ENCODE assay signal across 8 cellular contexts in genomic region chr19:19064811-19065745, GRCh38. TPM values are rescaled to one million over a fixed set of nuclear protein-coding genes. Genes with fewer than 3 reads are reported as not detected.
DNase-seq lines count a peak whose midpoint lies in the region; ATAC-seq and TF ChIP-seq lines count a peak whose summit lies in the region.

No MANE protein-coding gene starts in this region.

- H3K9me3 ChIP-seq in RWPE2 (ENCODE audit: severe bottlenecking) (no peaks in the 10 kb centered on the region), mesenchymal stem cell (ENCODE audit: control insufficient read depth, low read length) (no peaks in the 10 kb centered on the region)

- H2AFZ ChIP-seq in mesenchymal stem cell (ENCODE audit: low read depth, low read length): peak overlapping the region; percentile 42

- H2BK12ac ChIP-seq in mesenchymal stem cell (ENCODE audit: low read length in 2 of 2): no peak overlapping the region

- no peak overlapping the region for H2AK5ac ChIP-seq in mesenchymal stem cell (ENCODE audit: low read length, severe bottlenecking)

- H3K79me1 ChIP-seq in mesenchymal stem cell (replicated peaks; ENCODE audit: low read length, poor library complexity, severe bottlenecking): peaks cover 6% of the 10 kb centered on the region

- DNase-seq in DMS53 (lab: John Stamatoyannopoulos, UW): peak; percentile 34
- DNase-seq in DMS53 treated with DMSO at 0.1 percent for 48 hours (lab: John Stamatoyannopoulos, UW; ENCODE audit: unreplicated experiment): no peak
- DNase-seq in RWPE2 (ENCODE audit: low spot score): no peak
- DNase-seq in central memory CD4-positive, alpha-beta T cell: peak; percentile 21
- peak; percentile 18 for DNase-seq in mesenchymal stem cell
- peak; percentile 10 for DNase-seq in superior temporal gyrus (ENCODE audit: extremely low spot score)
- no peak for DNase-seq in NCI-H774 (lab: John Stamatoyannopoulos, UW)

- H3K18ac ChIP-seq in mesenchymal stem cell (ENCODE audit: low read depth in 1 of 2, low read length in 2 of 2): no peak overlapping the region

- ATAC-seq in RWPE2 (ENCODE audit: low read depth) (no peak), GM18873 (IDR thresholded peaks at IDR 0.05; ENCODE audit: low FRiP score, unreplicated experiment) (no peak)

- no peak overlapping the region for H3K4ac ChIP-seq in mesenchymal stem cell (ENCODE audit: low read depth in 1 of 2, low read length in 2 of 2)

- H3K36me3 ChIP-seq in RWPE2 (ENCODE audit: low read depth) (no peaks in the 10 kb centered on the region), mesenchymal stem cell (ENCODE audit: control insufficient read depth in 1 of 2, insufficient read depth in 2 of 2, low read depth in 1 of 2, low read length in 2 of 2) (peaks cover 0 to 14% of the 10 kb centered on the region in 2 experiments)

- 22% methylated on average over 25 of the region's 25 CpGs for WGBS in mesenchymal stem cell

- H3K27me3 ChIP-seq in RWPE2 (ENCODE audit: insufficient read depth, poor library complexity, severe bottlenecking) (no peaks in the 10 kb centered on the region), mesenchymal stem cell (ENCODE audit: control insufficient read depth in 1 of 2, insufficient read depth in 1 of 2, low read length in 2 of 2) (no peaks in the 10 kb centered on the region)

- H2BK15ac ChIP-seq in mesenchymal stem cell (ENCODE audit: low read depth, poor library complexity, severe bottlenecking): no peak overlapping the region

- no peak overlapping the region for H2BK5ac ChIP-seq in mesenchymal stem cell (ENCODE audit: low read depth, low read length, poor library complexity, severe bottlenecking)

- H4K91ac ChIP-seq in mesenchymal stem cell (ENCODE audit: low read length): no peak overlapping the region

- peak overlapping the region in 1 of 2 experiments; percentile 11 for H3K14ac ChIP-seq in mesenchymal stem cell (ENCODE audit: low read length in 2 of 2)

- TF ChIP-seq CTCF in RWPE2 (IDR thresholded peaks at IDR 0.05; ENCODE audit: poor library complexity, severe bottlenecking): no peak

- H4K8ac ChIP-seq in mesenchymal stem cell (ENCODE audit: low read length): no peak overlapping the region

- H3K23ac ChIP-seq in mesenchymal stem cell (ENCODE audit: low read length in 2 of 2): no peak overlapping the region

- peak overlapping the region; percentile 59 for H3K4me3 ChIP-seq in RWPE2 (ENCODE audit: severe bottlenecking)
- H3K4me3 ChIP-seq in mesenchymal stem cell (ENCODE audit: insufficient read depth in 1 of 2, low read depth in 1 of 2, low read length in 2 of 2): peak overlapping the region; percentile 82 to 91

- no peak overlapping the region for H2BK120ac ChIP-seq in mesenchymal stem cell (ENCODE audit: low read depth, low read length)

- peak overlapping the region; percentile 97 for H3K4me2 ChIP-seq in mesenchymal stem cell (ENCODE audit: low read length, poor library complexity, severe bottlenecking)

- peaks cover 4% of the 10 kb centered on the region for H3K4me1 ChIP-seq in RWPE2 (ENCODE audit: insufficient read depth, poor library complexity, severe bottlenecking)
- peaks cover 18% of the 10 kb centered on the region for H3K4me1 ChIP-seq in mesenchymal stem cell (ENCODE audit: control insufficient read depth, insufficient read depth, low read depth, low read length)

- no peak overlapping the region for H3K27ac ChIP-seq in RWPE2 (ENCODE audit: poor library complexity, severe bottlenecking)
- no peak overlapping the region for H3K27ac ChIP-seq in mesenchymal stem cell (ENCODE audit: low read length, poor library complexity, severe bottlenecking)

- H3K9ac ChIP-seq in mesenchymal stem cell (ENCODE audit: low read length): peak overlapping the region; percentile 85

RNA-seq across cellular contexts. Expression of gene SLC25A42, which starts 1.3 kb away (rescaled TPM):
- 8.1 TPM for polyA plus RNA-seq in mesenchymal stem cell (2013, experiment 1 of 2)
- 7.2 TPM for polyA plus RNA-seq in mesenchymal stem cell (2013, experiment 2 of 2)

RNA-seq across cellular contexts. Expression of gene ARMC6, which starts 31.7 kb away (rescaled TPM):
- 13.3 TPM for polyA plus RNA-seq in mesenchymal stem cell (2013, experiment 1 of 2)
- 13.5 TPM for polyA plus RNA-seq in mesenchymal stem cell (2013, experiment 2 of 2)

RNA-seq across cellular contexts. Expression of gene SUGP2, which starts 31.8 kb away (rescaled TPM):
- polyA plus RNA-seq in mesenchymal stem cell (2013, experiment 1 of 2): 45.8 TPM
- 43.4 TPM for polyA plus RNA-seq in mesenchymal stem cell (2013, experiment 2 of 2)

Comparison
In these comparisons a context has a peak if more than half of its experiments do, and no peak if none do; other contexts are left out.
1. DNase-seq: peak in DMS53 (single experiment), central memory CD4-positive, alpha-beta T cell (single experiment), mesenchymal stem cell (single experiment) and superior temporal gyrus (single experiment); none in DMS53 treated with DMSO at 0.1 percent for 48 hours (single experiment), RWPE2 (single experiment) and NCI-H774 (single experiment).